In genomic region chr4:83010522-83011318, GRCh38 we compare ENCODE assay signal across 8 cellular contexts. TPM values are rescaled to one million over a fixed set of nuclear protein-coding genes. Genes with fewer than 3 reads are reported as not detected.
DNase-seq lines count a peak whose midpoint lies in the region; ATAC-seq and TF ChIP-seq lines count a peak whose summit lies in the region.

Gene LIN54 (minus strand): TSS chr4:83010823. CDS start chr4:82984844, 25,979 bp downstream.

- intact Hi-C loops in IMR-90 (cut with micrococcal nuclease), result loop anchor here (1.0 kb wide), 1 partner anchor 21 kb away; no protein-coding TSS in a partner anchor

- H4K20me1 ChIP-seq in IMR-90 (ENCODE audit: insufficient read depth, low read length), result no peaks in the 10 kb centered on the region

- H3K4ac ChIP-seq in IMR-90 (ENCODE audit: low read depth, low read length) (peak within 1 kb of the TSS; percentile 63), neuronal stem cell (ENCODE audit: low read length) (no peak within 1 kb of the TSS)

- ATAC-seq in GM21423 (IDR thresholded peaks at IDR 0.05; ENCODE audit: unreplicated experiment), result peak; percentile 39
- ATAC-seq in IMR-90 (ENCODE audit: low read depth), result peak; percentile 50
- ATAC-seq in foreskin keratinocyte, result peak; percentile 54

- H2AFZ ChIP-seq in IMR-90 (replicated peaks; ENCODE audit: low read length, poor library complexity) (peak within 1 kb of the TSS; percentile 88), neuronal stem cell (ENCODE audit: low read length) (peak within 1 kb of the TSS; percentile 96)

- DNase-seq in DMS 273 treated with DMSO at 0.1 percent for 48 hours (lab: John Stamatoyannopoulos, UW) (peak; percentile 45), IMR-90 (peak; percentile 58), SK-N-DZ (ENCODE audit: low spot score) (peak; percentile 64), foreskin keratinocyte (peak; percentile 27 to 56), neuronal stem cell (ENCODE audit: low spot score) (peak; percentile 58)
- peak; percentile 52 to 85 (median 68) for DNase-seq in activated naive CD4-positive, alpha-beta T cell (lab: John Stamatoyannopoulos, UW)

- peak within 1 kb of the TSS; percentile 56 for H4K5ac ChIP-seq in IMR-90 (ENCODE audit: low read depth, low read length)

- in situ Hi-C loops in IMR-90 (cut with MboI; ENCODE audit: low sequenced_read_pairs), result no loop called here

- dilution Hi-C loops in IMR-90 (cut with HindIII; ENCODE audit: low sequenced_read_pairs, unreplicated experiment), result no loop called here

- 0% methylated on average over 18 of the region's 54 CpGs; no CpG with 5 or more reads in 1 of the 2 experiments for WGBS in IMR-90 (ENCODE audit: extremely low coverage in 2 of 2, insufficient read length in 1 of 2), 2 experiments
- no CpG with 5 or more reads among the region's 54 CpGs for WGBS in neuronal stem cell (ENCODE audit: extremely low coverage in 2 of 2, insufficient read length in 2 of 2, insufficient replicate concordance in 1 of 2), 2 donors

- H3K23ac ChIP-seq in IMR-90 (ENCODE audit: low read depth, low read length) (peak within 1 kb of the TSS; percentile 91), neuronal stem cell (ENCODE audit: low read depth, low read length, poor library complexity) (no peak within 1 kb of the TSS)

- 0 out of 2 replicates have a peak within 1 kb of the TSS, but pooled peaks have one; percentile 14 for H2BK20ac ChIP-seq in IMR-90 (ENCODE audit: low read depth, low read length)

- POLR2A ChIA-PET in IMR-90 (lab: Charles Lee; ENCODE audit: unreplicated experiment), result interaction anchor here (0.6 kb wide), 1 partner anchor 39 kb away, joined by 20 read pairs; no protein-coding TSS in a partner anchor

- H3K36me3 ChIP-seq in IMR-90 (ENCODE audit: control insufficient read depth, insufficient read depth, low read length) (no peaks in the 10 kb centered on the region), neuronal stem cell (replicated peaks in 1 of 2; ENCODE audit: control insufficient read depth in 2 of 2, insufficient read depth in 2 of 2, low read length in 2 of 2) (peaks cover 0 to under 1% of the 10 kb centered on the region in 2 donors), subcutaneous abdominal adipose tissue (ENCODE audit: control insufficient read depth in 5 of 5, insufficient read depth in 5 of 5, low read length in 5 of 5) (no peaks in the 10 kb centered on the region)

- H3K14ac ChIP-seq in IMR-90 (replicated peaks; ENCODE audit: low read depth, low read length) (peak within 1 kb of the TSS; percentile 84), neuronal stem cell (ENCODE audit: low read length) (no peak within 1 kb of the TSS)

- H2BK120ac ChIP-seq in IMR-90 (ENCODE audit: low read depth, low read length) (peak within 1 kb of the TSS; percentile 61), neuronal stem cell (ENCODE audit: low read depth, low read length) (no peak within 1 kb of the TSS)

- TF ChIP-seq POLR2A in IMR-90 (IDR thresholded peaks at IDR 0.05; ENCODE audit: low read depth, low read length), result peak; percentile 43; the same call in 1 of the 2 replicates

- H2AK9ac ChIP-seq in IMR-90 (replicated peaks; ENCODE audit: low read depth, low read length, poor library complexity), result peak within 1 kb of the TSS; percentile 95

- H4K8ac ChIP-seq in IMR-90 (ENCODE audit: low read depth in 2 of 2, low read length in 2 of 2) (peak within 1 kb of the TSS; percentile 4 to 74; a peak in 3 of 4 replicates), neuronal stem cell (ENCODE audit: low read depth, low read length) (no peak within 1 kb of the TSS)

- H3K9ac ChIP-seq in IMR-90 (ENCODE audit: low read depth, low read length) (peak within 1 kb of the TSS; percentile 99), neuronal stem cell (ENCODE audit: low read depth, low read length, poor library complexity) (peak within 1 kb of the TSS; percentile 80), subcutaneous abdominal adipose tissue (ENCODE audit: low read length in 5 of 5) (peak within 1 kb of the TSS in 4 of 5 donors; percentile 64 to 91 (median 86))

- H3K79me1 ChIP-seq in IMR-90 (ENCODE audit: low read depth in 1 of 2, low read length in 2 of 2) (peaks cover 2 to 22% of the 10 kb centered on the region in 2 experiments), neuronal stem cell (ENCODE audit: low read depth, low read length) (no peaks in the 10 kb centered on the region)

- 0 out of 3 replicates have a peak within 1 kb of the TSS, but pooled peaks have one; percentile 1 for H2BK15ac ChIP-seq in IMR-90 (ENCODE audit: low read depth, low read length)
- peak within 1 kb of the TSS; percentile 64 for H2BK15ac ChIP-seq in neuronal stem cell (ENCODE audit: low read length)

- H3K9me3 ChIP-seq in IMR-90 (ENCODE audit: control insufficient read depth, insufficient read depth, low read length) (no peaks in the 10 kb centered on the region), neuronal stem cell (replicated peaks in 1 of 2; ENCODE audit: control insufficient read depth in 2 of 2, insufficient read depth in 1 of 2, low read depth in 1 of 2, low read length in 2 of 2) (no peaks in the 10 kb centered on the region), subcutaneous abdominal adipose tissue (ENCODE audit: control insufficient read depth in 5 of 5, low read length in 5 of 5) (no peaks in the 10 kb centered on the region)

- H3K4me2 ChIP-seq in IMR-90 (ENCODE audit: low read depth, low read length), result peak within 1 kb of the TSS; percentile 92
- peak within 1 kb of the TSS; percentile 88 for H3K4me2 ChIP-seq in neuronal stem cell (ENCODE audit: insufficient read depth, low read length, poor library complexity, severe bottlenecking)

- peak within 1 kb of the TSS; percentile 32 for H3K18ac ChIP-seq in IMR-90 (ENCODE audit: low read depth, low read length)
- peak within 1 kb of the TSS; percentile 89 for H3K18ac ChIP-seq in neuronal stem cell (ENCODE audit: low read length)

- CTCF ChIA-PET in IMR-90 (lab: Yijun Ruan, JAX), result interaction anchor here (0.6 to 1.0 kb wide), 3 partner anchors 70 to 270 kb away, joined by 3 read pairs; no protein-coding TSS in a partner anchor

- H3K56ac ChIP-seq in IMR-90 (ENCODE audit: extremely low read depth, insufficient read depth, low read length), result peak within 1 kb of the TSS; percentile 78

- H3K27ac ChIP-seq in IMR-90 (ENCODE audit: insufficient read depth, low read length) (peak within 1 kb of the TSS; percentile 70), foreskin keratinocyte (peak within 1 kb of the TSS; percentile 95), neuronal stem cell (replicated peaks; ENCODE audit: low read length) (no peak within 1 kb of the TSS), subcutaneous abdominal adipose tissue (ENCODE audit: low read depth, low read length) (peak within 1 kb of the TSS; percentile 72)

- no peaks in the 10 kb centered on the region for H3K9me1 ChIP-seq in IMR-90 (ENCODE audit: insufficient read depth, low read length)

- H2BK5ac ChIP-seq in IMR-90 (ENCODE audit: low read depth, low read length, poor library complexity, severe bottlenecking) (peak within 1 kb of the TSS; percentile 78), neuronal stem cell (ENCODE audit: low read length) (no peak within 1 kb of the TSS)

- no peaks in the 10 kb centered on the region; the same call in 1 of the 2 replicates for H3K4me1 ChIP-seq in IMR-90 (ENCODE audit: control insufficient read depth, insufficient read depth, low read length)
- peaks cover 10% of the 10 kb centered on the region for H3K4me1 ChIP-seq in foreskin keratinocyte
- peaks cover 2 to 8% of the 10 kb centered on the region in 2 donors for H3K4me1 ChIP-seq in neuronal stem cell (ENCODE audit: control insufficient read depth in 2 of 2, insufficient read depth in 1 of 2, low read depth in 1 of 2, low read length in 2 of 2)
- peaks cover 6 to 36% (median 32%) of the 10 kb centered on the region in 5 donors for H3K4me1 ChIP-seq in subcutaneous abdominal adipose tissue (ENCODE audit: control insufficient read depth in 5 of 5, insufficient read depth in 5 of 5, low read length in 5 of 5)

- TF ChIP-seq CTCF in IMR-90 (conservative IDR thresholded peaks at IDR 0.05; ENCODE audit: low read depth, low read length) (no peak), foreskin keratinocyte (conservative IDR thresholded peaks at IDR 0.05) (no peak)

- H3K4me3 ChIP-seq in IMR-90 (ENCODE audit: insufficient read depth, low read depth, low read length) (peak within 1 kb of the TSS; percentile 84), neuronal stem cell (ENCODE audit: low read length in 2 of 2) (peak within 1 kb of the TSS; percentile 92 to 93), subcutaneous abdominal adipose tissue (ENCODE audit: low read depth in 1 of 5, low read length in 5 of 5) (peak within 1 kb of the TSS; percentile 71 to 93 (median 79))

- BruUV-seq in IMR-90 (replicated peaks; lab: Mats Ljungman, UMichigan), result no TSS peak

- H4K91ac ChIP-seq in IMR-90 (ENCODE audit: insufficient read depth, low read depth, low read length) (peak within 1 kb of the TSS; percentile 58), neuronal stem cell (ENCODE audit: low read depth, low read length, poor library complexity) (no peak within 1 kb of the TSS)

- no peak within 1 kb of the TSS for H2BK12ac ChIP-seq in neuronal stem cell (ENCODE audit: low read length)

- TF ChIP-seq RAD21 in IMR-90 (IDR thresholded peaks at IDR 0.05; ENCODE audit: low read length), result no peak

- no peaks in the 10 kb centered on the region for H3K27me3 ChIP-seq in IMR-90 (ENCODE audit: control insufficient read depth, insufficient read depth, low read length)
- H3K27me3 ChIP-seq in foreskin keratinocyte, result no peaks in the 10 kb centered on the region
- no peaks in the 10 kb centered on the region for H3K27me3 ChIP-seq in neuronal stem cell (ENCODE audit: control insufficient read depth in 3 of 3, insufficient read depth in 3 of 3, low read depth in 1 of 3, low read length in 3 of 3)
- H3K27me3 ChIP-seq in subcutaneous abdominal adipose tissue (ENCODE audit: control insufficient read depth in 5 of 5, insufficient read depth in 4 of 5, low read length in 5 of 5), result no peaks in the 10 kb centered on the region

- peak within 1 kb of the TSS; percentile 7 for H2AK5ac ChIP-seq in IMR-90 (ENCODE audit: low read depth, low read length)
- no peak within 1 kb of the TSS for H2AK5ac ChIP-seq in neuronal stem cell (ENCODE audit: low read depth, low read length)

TF ChIP-seq in IMR-90, 13 proteins besides CTCF, POLR2A, EP300 and RAD21 (continues in another document):
- no peak for TF ChIP-seq CHD1 (IDR thresholded peaks at IDR 0.05; ENCODE audit: low read depth, low read length)
- peak; percentile 55; the same call in 1 of the 2 replicates for TF ChIP-seq CEBPB (IDR thresholded peaks at IDR 0.05; ENCODE audit: low read depth, low read length)
- TF ChIP-seq RFX5 (IDR thresholded peaks at IDR 0.05; ENCODE audit: low read depth, low read length), result no peak
- no peak for TF ChIP-seq SMC3 (IDR thresholded peaks at IDR 0.05; ENCODE audit: low read depth, low read length)

RNA-seq across cellular contexts. Expression of gene LIN54, which starts in this region (rescaled TPM):
- total RNA-seq in IMR-90 (2012; rRNA removed) (23.9 and 26.9 TPM in 2 replicates), foreskin keratinocyte (13.8 and 15.6 TPM in 2 replicates)
- polyA plus RNA-seq in IMR-90 (2012; rRNA removed) (5.3 and 5.4 TPM in 2 replicates), foreskin keratinocyte (1.7 and 2.5 TPM in 2 replicates)
- polyA plus RNA-seq in IMR-90 (2012; cell fraction: cytosol; rRNA removed), result 1.8 TPM in 2 replicates
- 1.8 and 5.0 TPM in 2 replicates for polyA plus RNA-seq in IMR-90 (2012; cell fraction: nucleus; rRNA removed; ENCODE audit: low replicate concordance)
- 10.8 and 14.5 TPM in 2 replicates for polyA plus RNA-seq in SK-N-DZ (2014; cell fraction: cytosol; rRNA removed)
- 5.5 and 6.7 TPM in 2 replicates for polyA plus RNA-seq in SK-N-DZ (2014; cell fraction: nucleus; rRNA removed)
- 9.3 TPM for polyA plus RNA-seq in neuronal stem cell (2013, experiment 1 of 2)
- 9.6 TPM for polyA plus RNA-seq in neuronal stem cell (2013, experiment 2 of 2)
